In the genomic region with DNA sequence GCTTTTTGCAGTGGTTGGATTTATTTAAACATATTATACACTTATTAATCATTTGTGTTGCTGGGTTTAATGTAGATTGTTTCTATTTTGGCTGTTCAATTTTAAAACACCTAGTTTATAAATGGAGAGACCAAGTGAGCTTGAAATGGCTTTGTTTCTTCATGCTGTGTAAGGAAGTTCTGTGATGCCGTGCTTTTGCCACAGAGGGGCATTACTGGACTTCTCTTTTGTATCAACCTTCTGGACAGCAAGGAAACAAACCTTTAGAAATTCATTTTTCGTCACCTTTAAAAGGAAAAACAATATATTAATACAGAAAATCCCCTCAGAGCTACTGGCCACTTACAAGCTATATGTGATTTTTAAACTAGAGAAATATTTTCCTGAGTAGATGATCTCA, we compare ENCODE assay signal across 1 cellular context.
TF ChIP-seq lines count a peak whose summit lies in the region.

No MANE protein-coding gene starts in this region.

TF ChIP-seq in H1, 55 proteins besides CTCF, POLR2A, EP300 and RAD21:
- TF ChIP-seq CHD2 (IDR thresholded peaks at IDR 0.05; ENCODE audit: low read length): no peak
- no peak for TF ChIP-seq YY1 (IDR thresholded peaks at IDR 0.05; ENCODE audit: low read depth, low read length)
- TF ChIP-seq BCL11A (IDR thresholded peaks at IDR 0.05; ENCODE audit: low read depth in 2 of 2, low read length in 2 of 2): no peak
- TF ChIP-seq SAP30 (IDR thresholded peaks at IDR 0.05; ENCODE audit: insufficient read depth, insufficient replicate concordance, low read length): no peak
- TF ChIP-seq POLR2AphosphoS5 (IDR thresholded peaks at IDR 0.05; ENCODE audit: low read depth, low read length): no peak
- TF ChIP-seq, protein P1, sequence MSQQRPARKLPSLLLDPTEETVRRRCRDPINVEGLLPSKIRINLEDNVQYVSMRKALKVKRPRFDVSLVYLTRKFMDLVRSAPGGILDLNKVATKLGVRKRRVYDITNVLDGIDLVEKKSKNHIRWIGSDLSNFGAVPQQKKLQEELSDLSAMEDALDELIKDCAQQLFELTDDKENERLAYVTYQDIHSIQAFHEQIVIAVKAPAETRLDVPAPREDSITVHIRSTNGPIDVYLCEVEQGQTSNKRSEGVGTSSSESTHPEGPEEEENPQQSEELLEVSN (IDR thresholded peaks at IDR 0.05): no peak
- TF ChIP-seq CEBPB (IDR thresholded peaks at IDR 0.05; ENCODE audit: low read depth, low read length): no peak
- no peak for TF ChIP-seq CHD1 (IDR thresholded peaks at IDR 0.05; ENCODE audit: low read depth, low read length)
- no peak for TF ChIP-seq TEAD4 (IDR thresholded peaks at IDR 0.05; ENCODE audit: low read depth, low read length)
- TF ChIP-seq TAF1 (IDR thresholded peaks at IDR 0.05; ENCODE audit: low read depth, low read length): no peak
- no peak for TF ChIP-seq KDM4A (IDR thresholded peaks at IDR 0.05; ENCODE audit: low read depth, low read length, severe bottlenecking)
- no peak for TF ChIP-seq BRCA1 (IDR thresholded peaks at IDR 0.05; ENCODE audit: low read depth, low read length)
- TF ChIP-seq, protein P2, sequence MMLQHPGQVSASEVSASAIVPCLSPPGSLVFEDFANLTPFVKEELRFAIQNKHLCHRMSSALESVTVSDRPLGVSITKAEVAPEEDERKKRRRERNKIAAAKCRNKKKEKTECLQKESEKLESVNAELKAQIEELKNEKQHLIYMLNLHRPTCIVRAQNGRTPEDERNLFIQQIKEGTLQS (IDR thresholded peaks at IDR 0.05; ENCODE audit: insufficient read depth, low read depth, low read length): no peak
- no peak for TF ChIP-seq GTF2F1 (IDR thresholded peaks at IDR 0.05; ENCODE audit: borderline replicate concordance, low read depth, low read length)
- TF ChIP-seq RNF2 (IDR thresholded peaks at IDR 0.05; ENCODE audit: borderline replicate concordance, low read depth, low read length, missing control alignments, poor library complexity, severe bottlenecking): no peak
- TF ChIP-seq, protein P3, sequence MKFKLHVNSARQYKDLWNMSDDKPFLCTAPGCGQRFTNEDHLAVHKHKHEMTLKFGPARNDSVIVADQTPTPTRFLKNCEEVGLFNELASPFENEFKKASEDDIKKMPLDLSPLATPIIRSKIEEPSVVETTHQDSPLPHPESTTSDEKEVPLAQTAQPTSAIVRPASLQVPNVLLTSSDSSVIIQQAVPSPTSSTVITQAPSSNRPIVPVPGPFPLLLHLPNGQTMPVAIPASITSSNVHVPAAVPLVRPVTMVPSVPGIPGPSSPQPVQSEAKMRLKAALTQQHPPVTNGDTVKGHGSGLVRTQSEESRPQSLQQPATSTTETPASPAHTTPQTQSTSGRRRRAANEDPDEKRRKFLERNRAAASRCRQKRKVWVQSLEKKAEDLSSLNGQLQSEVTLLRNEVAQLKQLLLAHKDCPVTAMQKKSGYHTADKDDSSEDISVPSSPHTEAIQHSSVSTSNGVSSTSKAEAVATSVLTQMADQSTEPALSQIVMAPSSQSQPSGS (IDR thresholded peaks at IDR 0.05; ENCODE audit: low read length): no peak
- no peak for TF ChIP-seq CREB1 (IDR thresholded peaks at IDR 0.05)
- no peak for TF ChIP-seq CBX8 (IDR thresholded peaks at IDR 0.05; ENCODE audit: borderline replicate concordance, low read depth, low read length)
- TF ChIP-seq RBBP5 (IDR thresholded peaks at IDR 0.05; ENCODE audit: borderline replicate concordance, low read depth, low read length): no peak
- no peak for TF ChIP-seq JUN (IDR thresholded peaks at IDR 0.05; ENCODE audit: low read depth, low read length)
